In the genomic region with DNA sequence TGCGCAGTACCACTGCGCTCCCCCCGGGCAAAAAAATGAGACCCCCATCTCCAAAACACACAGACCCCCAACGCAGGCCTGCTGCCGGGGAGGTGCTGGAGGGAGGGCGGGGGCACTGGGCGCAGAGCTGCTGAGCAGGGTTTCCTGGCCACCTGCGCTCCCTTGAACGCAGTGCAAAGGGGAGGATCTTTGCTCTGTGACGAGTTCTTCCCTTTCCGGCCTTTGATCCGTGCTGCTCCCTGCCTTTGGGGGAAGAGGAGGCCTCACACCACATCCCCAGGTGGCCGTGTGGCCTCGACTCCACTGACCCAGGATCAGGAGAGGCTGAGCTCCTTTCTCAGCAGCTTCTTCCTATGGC, we compare ENCODE assay signal across 21 cellular contexts. TPM values are rescaled to one million over a fixed set of nuclear protein-coding genes. Genes with fewer than 3 reads are reported as not detected.
DNase-seq lines count a peak whose midpoint lies in the region; ATAC-seq and TF ChIP-seq lines count a peak whose summit lies in the region.
"Had no signal": no experiment of that assay in that cellular context is flagged by ENCODE, and none has a peak within 500 bp of the region (broad histone marks: within the 10 kb centered on the region; RNA-seq: fewer than 3 reads in every experiment).

No MANE protein-coding gene starts in this region.

- in situ Hi-C loops in IMR-90 (cut with MboI; ENCODE audit: low sequenced_read_pairs) = no loop called here

- H3K4me3 Mint-ChIP-seq in activated T-helper 17 cell treated with anti-CD3 and anti-CD28 coated beads, Interleukin-2, amount 50 U/mL, for 72 hours = peak overlapping the region; percentile 68
- peak overlapping the region; percentile 44 for H3K4me3 Mint-ChIP-seq in neural crest cell

- H4K8ac ChIP-seq in IMR-90 (ENCODE audit: low read depth in 2 of 2, low read length in 2 of 2) = no peak overlapping the region

- POLR2A ChIA-PET in IMR-90 (lab: Charles Lee; ENCODE audit: unreplicated experiment) = no interaction called here

- no TSS peak for BruUV-seq in IMR-90 (replicated peaks; lab: Mats Ljungman, UMichigan)

- H3K27me3 Mint-ChIP-seq in activated T-helper 17 cell treated with anti-CD3 and anti-CD28 coated beads, Interleukin-2, amount 50 U/mL, for 72 hours = no peaks in the 10 kb centered on the region
- H3K27me3 Mint-ChIP-seq in neural crest cell (ENCODE audit: low read depth) = no peaks in the 10 kb centered on the region

- no peak overlapping the region for H3K4ac ChIP-seq in IMR-90 (ENCODE audit: low read depth, low read length)

- H3K4me1 Mint-ChIP-seq in activated T-helper 17 cell treated with anti-CD3 and anti-CD28 coated beads, Interleukin-2, amount 50 U/mL, for 72 hours = no peaks in the 10 kb centered on the region
- no peaks in the 10 kb centered on the region for H3K4me1 Mint-ChIP-seq in neural crest cell

- no peak overlapping the region for H3K4me3 ChIP-seq in IMR-90 (ENCODE audit: insufficient read depth, low read depth, low read length)
- H3K4me3 ChIP-seq: MG63, prostate gland, tibial nerve had no signal

- peak overlapping the region; percentile 42 for H2AK9ac ChIP-seq in IMR-90 (replicated peaks; ENCODE audit: low read depth, low read length, poor library complexity)

- intact Hi-C loops in IMR-90 (cut with micrococcal nuclease) = no loop called here

- H3K56ac ChIP-seq in IMR-90 (ENCODE audit: extremely low read depth, insufficient read depth, low read length) = no peak overlapping the region

- no peak overlapping the region for H2BK20ac ChIP-seq in IMR-90 (ENCODE audit: low read depth, low read length)

- H3K27me3 ChIP-seq in IMR-90 (ENCODE audit: control insufficient read depth, insufficient read depth, low read length) = no peaks in the 10 kb centered on the region
- H3K27me3 ChIP-seq: MG63, tibial nerve had no signal

- no peak overlapping the region for H2BK15ac ChIP-seq in IMR-90 (ENCODE audit: low read depth, low read length)

- no peak overlapping the region for H2BK5ac ChIP-seq in IMR-90 (ENCODE audit: low read depth, low read length, poor library complexity, severe bottlenecking)

- peaks cover 38% of the 10 kb centered on the region for H3K36me3 Mint-ChIP-seq in activated T-helper 17 cell treated with anti-CD3 and anti-CD28 coated beads, Interleukin-2, amount 50 U/mL, for 72 hours (ENCODE audit: low read depth)
- no peaks in the 10 kb centered on the region for H3K36me3 Mint-ChIP-seq in neural crest cell (ENCODE audit: low read depth)

- no peak overlapping the region for H3K4me2 ChIP-seq in IMR-90 (ENCODE audit: low read depth, low read length)

- TF ChIP-seq CTCF in IMR-90 (conservative IDR thresholded peaks at IDR 0.05; ENCODE audit: low read depth, low read length) (no peak), neural crest cell (conservative IDR thresholded peaks at IDR 0.05) (no peak)

- TF ChIP-seq POLR2A in IMR-90 (IDR thresholded peaks at IDR 0.05; ENCODE audit: low read depth, low read length) = no peak

- WGBS in IMR-90 (ENCODE audit: extremely low coverage in 2 of 2, insufficient read length in 1 of 2), 2 experiments = 70% methylated on average over 3 of the region's 14 CpGs; no CpG with 5 or more reads in 1 of the 2 experiments

- no peak overlapping the region for H2AK5ac ChIP-seq in IMR-90 (ENCODE audit: low read depth, low read length)

- peaks cover 10 to 27% of the 10 kb centered on the region in 2 experiments; a peak in 3 of 4 replicates for H3K79me1 ChIP-seq in IMR-90 (ENCODE audit: low read depth in 1 of 2, low read length in 2 of 2)

- no peak overlapping the region for H3K27ac ChIP-seq in IMR-90 (ENCODE audit: insufficient read depth, low read length)
- H3K27ac ChIP-seq: 22Rv1, prostate gland, RWPE1, tibial nerve had no signal

- H3K23ac ChIP-seq in IMR-90 (ENCODE audit: low read depth, low read length) = no peak overlapping the region

- H3K9ac ChIP-seq in IMR-90 (ENCODE audit: low read depth, low read length) = no peak overlapping the region

- DNase-seq in activated CD4-positive, CD25-positive, alpha-beta regulatory T cell treated with anti-CD3 and anti-CD28 coated beads, Interleukin-2, amount 50 U/mL, for 72 hours = no peak
- no peak for DNase-seq in IMR-90
- no peak for DNase-seq in neural crest cell (ENCODE audit: low read depth, low spot score)
- no peak for DNase-seq in left lobe of liver (ENCODE audit: low spot score)
- DNase-seq in SHP77 treated with DMSO at 0.1 percent for 48 hours (lab: John Stamatoyannopoulos, UW) = no peak
- no peak for DNase-seq in dedifferentiated amniotic fluid mesenchymal stem cell (ENCODE audit: extremely low spot score)
- DNase-seq: amniotic stem cell, head of caudate nucleus, islet precursor cell, MG63, midbrain, NCI-H2081 had no signal

- no peak for TF ChIP-seq RAD21 in IMR-90 (IDR thresholded peaks at IDR 0.05; ENCODE audit: low read length)

- no peak overlapping the region for H2BK120ac ChIP-seq in IMR-90 (ENCODE audit: low read depth, low read length)

- CTCF ChIA-PET in IMR-90 (lab: Yijun Ruan, JAX) = no interaction called here

- peak overlapping the region; percentile 77 for H3K27ac Mint-ChIP-seq in activated T-helper 17 cell treated with anti-CD3 and anti-CD28 coated beads, Interleukin-2, amount 50 U/mL, for 72 hours
- H3K27ac Mint-ChIP-seq in neural crest cell (ENCODE audit: unreplicated experiment) = peak overlapping the region; percentile 44

- H3K36me3 ChIP-seq in IMR-90 (ENCODE audit: control insufficient read depth, insufficient read depth, low read length) = peaks cover 84% of the 10 kb centered on the region

- H3K14ac ChIP-seq in IMR-90 (replicated peaks; ENCODE audit: low read depth, low read length) = no peak overlapping the region

- H3K9me1 ChIP-seq in IMR-90 (ENCODE audit: insufficient read depth, low read length) = no peaks in the 10 kb centered on the region

- no peak overlapping the region for H4K5ac ChIP-seq in IMR-90 (ENCODE audit: low read depth, low read length)

- H2AFZ ChIP-seq in IMR-90 (replicated peaks; ENCODE audit: low read length, poor library complexity) = no peak overlapping the region

- no peaks in the 10 kb centered on the region for H3K4me1 ChIP-seq in IMR-90 (ENCODE audit: control insufficient read depth, insufficient read depth, low read length)
- H3K4me1 ChIP-seq: prostate gland, tibial nerve had no signal

- H3K9me3 ChIP-seq in IMR-90 (ENCODE audit: control insufficient read depth, insufficient read depth, low read length) = no peaks in the 10 kb centered on the region
- H3K9me3 ChIP-seq: MG63, prostate gland, tibial nerve had no signal

- H3K18ac ChIP-seq in IMR-90 (ENCODE audit: low read depth, low read length) = no peak overlapping the region

- ATAC-seq in activated CD4-positive, CD25-positive, alpha-beta regulatory T cell treated with anti-CD3 and anti-CD28 coated beads, Interleukin-2, amount 50 U/mL, for 24 hours = peak; percentile 48 to 69
- ATAC-seq in IMR-90 (ENCODE audit: low read depth) (no peak), left lobe of liver (no peak)
- peak; percentile 76 for ATAC-seq in activated T-helper 17 cell treated with anti-CD3 and anti-CD28 coated beads, Interleukin-2, amount 50 U/mL, for 72 hours (replicated peaks)

- dilution Hi-C loops in IMR-90 (cut with HindIII; ENCODE audit: low sequenced_read_pairs, unreplicated experiment) = no loop called here

- H4K91ac ChIP-seq in IMR-90 (ENCODE audit: insufficient read depth, low read depth, low read length) = no peak overlapping the region

- no peaks in the 10 kb centered on the region for H3K9me3 Mint-ChIP-seq in activated T-helper 17 cell treated with anti-CD3 and anti-CD28 coated beads, Interleukin-2, amount 50 U/mL, for 72 hours
- no peaks in the 10 kb centered on the region for H3K9me3 Mint-ChIP-seq in neural crest cell

- H4K20me1 ChIP-seq in IMR-90 (ENCODE audit: insufficient read depth, low read length) = peaks cover 53% of the 10 kb centered on the region

TF ChIP-seq in IMR-90, 13 proteins besides CTCF, POLR2A, EP300 and RAD21 (continues in another document):
- no peak for TF ChIP-seq NFE2L2 (IDR thresholded peaks at IDR 0.05; ENCODE audit: low read depth, low read length)
- TF ChIP-seq, protein P1, sequence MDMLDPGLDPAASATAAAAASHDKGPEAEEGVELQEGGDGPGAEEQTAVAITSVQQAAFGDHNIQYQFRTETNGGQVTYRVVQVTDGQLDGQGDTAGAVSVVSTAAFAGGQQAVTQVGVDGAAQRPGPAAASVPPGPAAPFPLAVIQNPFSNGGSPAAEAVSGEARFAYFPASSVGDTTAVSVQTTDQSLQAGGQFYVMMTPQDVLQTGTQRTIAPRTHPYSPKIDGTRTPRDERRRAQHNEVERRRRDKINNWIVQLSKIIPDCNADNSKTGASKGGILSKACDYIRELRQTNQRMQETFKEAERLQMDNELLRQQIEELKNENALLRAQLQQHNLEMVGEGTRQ (IDR thresholded peaks at IDR 0.05; ENCODE audit: low read depth, low read length) = no peak

RNA-seq across cellular contexts. Expression of a gene that starts 8.9 kb away (rescaled TPM):
- total RNA-seq in IMR-90 (2012; rRNA removed) (not detected in 2 replicates), neural crest cell (8.9 and 10.2 TPM in 2 replicates), left lobe of liver (not detected)
- not detected in 2 replicates for polyA plus RNA-seq in IMR-90 (2012; rRNA removed)
- polyA plus RNA-seq in IMR-90 (2012; cell fraction: cytosol; rRNA removed) = not detected in 2 replicates
- 0.07 and 0.10 TPM in 2 replicates for polyA plus RNA-seq in IMR-90 (2012; cell fraction: nucleus; rRNA removed; ENCODE audit: low replicate concordance)
- under 1 TPM; 0.16 to 0.17 TPM for total RNA-seq in activated T-helper 17 cell treated with anti-CD3 and anti-CD28 coated beads, Interleukin-2, amount 50 U/mL, for 72 hours
- total RNA-seq: chondrocyte had no signal
- polyA plus RNA-seq: esophagus had no signal

RNA-seq across cellular contexts. Expression of a gene that starts 11.4 kb away (rescaled TPM):
- total RNA-seq in IMR-90 (2012; rRNA removed) = 54.7 and 59.1 TPM in 2 replicates
- polyA plus RNA-seq in IMR-90 (2012; rRNA removed) = 194 and 203 TPM in 2 replicates
- 96.9 and 108 TPM in 2 replicates for polyA plus RNA-seq in IMR-90 (2012; cell fraction: cytosol; rRNA removed)
- polyA plus RNA-seq in IMR-90 (2012; cell fraction: nucleus; rRNA removed; ENCODE audit: low replicate concordance) = 1,020 and 2,202 TPM in 2 replicates
- total RNA-seq in activated T-helper 17 cell treated with anti-CD3 and anti-CD28 coated beads, Interleukin-2, amount 50 U/mL, for 72 hours = 10 to 100 TPM; 63.1 to 70.5 TPM
- 128 and 132 TPM in 2 replicates for total RNA-seq in neural crest cell
- total RNA-seq in left lobe of liver = 42.6 TPM

RNA-seq across cellular contexts. Expression of a gene that starts 29.8 kb away (rescaled TPM):
- total RNA-seq in IMR-90 (2012; rRNA removed) = not detected in 2 replicates
- polyA plus RNA-seq in IMR-90 (2012; rRNA removed) = not detected in 2 replicates
- not detected in 2 replicates for polyA plus RNA-seq in IMR-90 (2012; cell fraction: cytosol; rRNA removed)
- polyA plus RNA-seq in IMR-90 (2012; cell fraction: nucleus; rRNA removed; ENCODE audit: low replicate concordance) = not detected in 2 replicates
- not detected for total RNA-seq in activated T-helper 17 cell treated with anti-CD3 and anti-CD28 coated beads, Interleukin-2, amount 50 U/mL, for 72 hours
- total RNA-seq in neural crest cell = 42.4 and 44.0 TPM in 2 replicates
- not detected for total RNA-seq in left lobe of liver
- total RNA-seq: T-helper 1 cell treated with Interleukin-12 subunit alpha and Interleukin-12 subunit beta and Interleukin-4 antibody, amounts not matched to agents 30 ng/mL and 1 ng/mL, for 36 hours had no signal
- polyA plus RNA-seq: esophagus had no signal

RNA-seq across cellular contexts. Expression of a gene that starts 48.4 kb away (rescaled TPM):
- total RNA-seq in IMR-90 (2012; rRNA removed) = not detected in 2 replicates
- not detected in 2 replicates for polyA plus RNA-seq in IMR-90 (2012; rRNA removed)
- 0.02 TPM in 1 of 2 replicates, not detected in the other for polyA plus RNA-seq in IMR-90 (2012; cell fraction: cytosol; rRNA removed)
- polyA plus RNA-seq in IMR-90 (2012; cell fraction: nucleus; rRNA removed; ENCODE audit: low replicate concordance) = not detected in 2 replicates
- total RNA-seq in activated T-helper 17 cell treated with anti-CD3 and anti-CD28 coated beads, Interleukin-2, amount 50 U/mL, for 72 hours = under 1 TPM in 1 of 2 donors, not detected in 1; 0.61 TPM
- 6.1 and 6.9 TPM in 2 replicates for total RNA-seq in neural crest cell
- total RNA-seq in left lobe of liver = not detected
- total RNA-seq: prostate gland; T-helper 1 cell treated with Interleukin-12 subunit alpha and Interleukin-12 subunit beta and Interleukin-4 antibody, amounts not matched to agents 30 ng/mL and 1 ng/mL, for 36 hours had no signal

Comparison
In these comparisons a context has a peak if more than half of its experiments do, and no peak if none do; other contexts are left out.
1. ATAC-seq: peak in activated CD4-positive, CD25-positive, alpha-beta regulatory T cell treated with anti-CD3 and anti-CD28 coated beads, Interleukin-2, amount 50 U/mL, for 24 hours (2 of 2) and activated T-helper 17 cell treated with anti-CD3 and anti-CD28 coated beads, Interleukin-2, amount 50 U/mL, for 72 hours (single experiment); none in IMR-90 (single experiment) and left lobe of liver (single experiment).
2. RNA of a gene that starts 29.8 kb away (total RNA-seq): 42.4 to 44.0 TPM in neural crest cell; not detected in left lobe of liver (single experiment), not detected in IMR-90 and not detected in activated T-helper 17 cell treated with anti-CD3 and anti-CD28 coated beads, Interleukin-2, amount 50 U/mL, for 72 hours; every median in the first group is over 10 times any median in the second.